2 cellular contexts compared by ENCODE assay signal in the genomic region with DNA sequence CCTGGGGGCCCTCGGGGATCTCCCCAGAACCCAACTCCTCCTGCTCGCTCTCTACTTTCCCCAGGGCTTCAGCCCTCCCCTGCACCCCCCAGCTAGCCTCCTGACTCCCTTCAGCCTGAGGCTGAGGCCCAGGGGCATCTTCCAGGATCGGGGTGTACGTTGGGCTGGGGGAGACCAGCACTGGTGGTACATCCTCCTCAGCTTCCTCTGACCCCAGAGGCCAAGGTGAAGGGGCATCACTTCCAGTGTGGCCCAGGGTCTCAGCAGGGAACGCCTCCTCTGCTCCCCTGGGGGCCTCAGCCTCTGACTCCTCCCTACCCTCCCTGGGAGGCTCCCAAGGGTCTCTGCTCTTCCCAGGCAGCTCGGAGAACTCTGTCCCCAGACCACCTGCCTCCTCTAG.
TF ChIP-seq lines count a peak whose summit lies in the region.

No MANE protein-coding gene starts in this region.

TF ChIP-seq in GM23338, 12 proteins besides CTCF, POLR2A, EP300 and RAD21:
- TF ChIP-seq ZNF114 (CRISPR knock-in tag; IDR thresholded peaks at IDR 0.05), result no peak
- TF ChIP-seq CREB1 (CRISPR knock-in tag; IDR thresholded peaks at IDR 0.05; ENCODE audit: low read depth), result no peak
- TF ChIP-seq NANOG (IDR thresholded peaks at IDR 0.05; ENCODE audit: borderline replicate concordance), result no peak
- no peak for TF ChIP-seq JUNB (IDR thresholded peaks at IDR 0.05; ENCODE audit: unreplicated experiment)
- TF ChIP-seq POLR2AphosphoS5 (IDR thresholded peaks at IDR 0.05; ENCODE audit: low read depth), result no peak
- TF ChIP-seq STAT1 (IDR thresholded peaks at IDR 0.05; ENCODE audit: unreplicated experiment), result no peak

TF ChIP-seq in K562, 482 proteins besides CTCF, POLR2A, EP300 and RAD21:
- TF ChIP-seq ZNF444 (CRISPR knock-in tag; IDR thresholded peaks at IDR 0.05), result no peak
- no peak for TF ChIP-seq RNF2 (IDR thresholded peaks at IDR 0.05)
- TF ChIP-seq, protein P1, sequence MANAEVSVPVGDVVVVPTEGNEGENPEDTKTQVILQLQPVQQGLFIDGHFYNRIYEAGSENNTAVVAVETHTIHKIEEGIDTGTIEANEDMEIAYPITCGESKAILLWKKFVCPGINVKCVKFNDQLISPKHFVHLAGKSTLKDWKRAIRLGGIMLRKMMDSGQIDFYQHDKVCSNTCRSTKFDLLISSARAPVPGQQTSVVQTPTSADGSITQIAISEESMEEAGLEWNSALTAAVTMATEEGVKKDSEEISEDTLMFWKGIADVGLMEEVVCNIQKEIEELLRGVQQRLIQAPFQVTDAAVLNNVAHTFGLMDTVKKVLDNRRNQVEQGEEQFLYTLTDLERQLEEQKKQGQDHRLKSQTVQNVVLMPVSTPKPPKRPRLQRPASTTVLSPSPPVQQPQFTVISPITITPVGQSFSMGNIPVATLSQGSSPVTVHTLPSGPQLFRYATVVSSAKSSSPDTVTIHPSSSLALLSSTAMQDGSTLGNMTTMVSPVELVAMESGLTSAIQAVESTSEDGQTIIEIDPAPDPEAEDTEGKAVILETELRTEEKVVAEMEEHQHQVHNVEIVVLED (CRISPR knock-in tag; IDR thresholded peaks at IDR 0.05), result no peak
- TF ChIP-seq ZFP36 (IDR thresholded peaks at IDR 0.05; ENCODE audit: low read depth, low read length, partially characterized antibody), result peak; percentile 46
- no peak for TF ChIP-seq ESRRB (CRISPR knock-in tag; IDR thresholded peaks at IDR 0.05; ENCODE audit: borderline replicate concordance)
